Comparison of ENCODE assay signal across 31 cellular contexts in the genomic region with DNA sequence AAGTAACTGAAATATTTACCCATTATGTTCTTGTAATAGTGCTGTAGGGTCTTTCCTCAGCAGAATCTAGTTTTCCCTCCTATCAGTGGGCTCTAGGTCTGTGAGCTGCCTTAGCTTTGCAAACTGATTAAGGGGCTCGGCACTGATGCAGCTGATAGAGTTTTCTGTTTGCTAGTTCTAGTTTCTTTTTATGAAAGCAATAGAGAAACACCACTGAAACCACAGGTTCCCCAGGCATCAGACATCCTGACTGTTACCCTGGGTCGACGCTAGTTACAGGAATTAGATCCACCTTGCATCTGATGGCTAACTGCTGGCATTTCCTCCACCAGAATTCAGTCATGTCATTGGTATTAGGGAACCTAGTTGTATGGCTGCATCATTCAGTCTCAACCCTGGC.
"Had no signal": no experiment of that assay in that cellular context is flagged by ENCODE, and none has a peak within 500 bp of the region (broad histone marks: within the 10 kb centered on the region; RNA-seq: fewer than 3 reads in every experiment).

No MANE protein-coding gene starts in this region.

- H3K9me3 ChIP-seq: adrenal gland, ascending aorta, breast epithelium, colonic mucosa, heart left ventricle had no signal

- H3K27ac ChIP-seq: adrenal gland, ascending aorta, breast epithelium, cardiac muscle cell, colonic mucosa, epithelial cell of prostate, heart left ventricle had no signal

- ATAC-seq: activated CD4-positive, alpha-beta T cell treated with anti-CD3 and anti-CD28 coated beads for 36 hours; activated CD8-positive, alpha-beta memory T cell treated with anti-CD3 and anti-CD28 coated beads, Interleukin-2, amount 10 ng/mL, durations not matched to agents 7 days and 5 days; activated CD8-positive, alpha-beta T cell treated with anti-CD3 and anti-CD28 coated beads, Interleukin-2, amount 10 ng/mL, durations not matched to agents 7 days and 5 days; activated naive CD8-positive, alpha-beta T cell treated with anti-CD3 and anti-CD28 coated beads, Interleukin-2, amount 50 U/mL, for 24 hours; heart left ventricle; T-helper 17 cell had no signal

- FAIRE-seq: endometrium, endothelial cell of umbilical vein, frontal cortex had no signal

- H3K4me1 ChIP-seq: adrenal gland, ascending aorta, breast epithelium, colonic mucosa, heart left ventricle had no signal

- H3K36me3 ChIP-seq: adrenal gland, ascending aorta, breast epithelium, cardiac muscle cell, colonic mucosa, heart left ventricle had no signal

- H3K27me3 ChIP-seq: adrenal gland, ascending aorta, colonic mucosa, heart left ventricle had no signal

- H3K4me3 ChIP-seq: adrenal gland, ascending aorta, breast epithelium, cardiac muscle cell, colonic mucosa, heart left ventricle had no signal

- DNase-seq: activated CD4-positive, alpha-beta memory T cell treated with anti-CD3 and anti-CD28 coated beads for 36 hours; activated CD4-positive, alpha-beta T cell treated with anti-CD3 and anti-CD28 coated beads for 36 hours; activated CD4-positive, alpha-beta T cell treated with anti-CD3 and anti-CD28 coated beads, Interleukin-2, amount 10 ng/mL, durations not matched to agents 24 days and 14 days; activated CD4-positive, CD25-positive, alpha-beta regulatory T cell; activated CD4-positive, CD25-positive, alpha-beta regulatory T cell treated with anti-CD3 and anti-CD28 coated beads, Interleukin-2, amount 50 U/mL, for 72 hours; activated CD8-positive, alpha-beta memory T cell treated with anti-CD3 and anti-CD28 coated beads, Interleukin-2, amount 10 ng/mL, durations not matched to agents 7 days and 5 days; activated CD8-positive, alpha-beta memory T cell treated with anti-CD3 and anti-CD28 coated beads, Interleukin-2, amount 50 U/mL, for 4 hours; activated CD8-positive, alpha-beta T cell treated with anti-CD3 and anti-CD28 coated beads, Interleukin-2, amount 10 ng/mL, durations not matched to agents 7 days and 5 days; activated effector memory CD4-positive, alpha-beta T cell treated with anti-CD3 and anti-CD28 coated beads, Interleukin-2, amount 50 U/mL, for 16 hours; activated naive CD4-positive, alpha-beta T cell treated with anti-CD3 and anti-CD28 coated beads for 36 hours; activated naive CD8-positive, alpha-beta T cell treated with anti-CD3 and anti-CD28 coated beads for 36 hours; activated naive CD8-positive, alpha-beta T cell treated with anti-CD3 and anti-CD28 coated beads, Interleukin-2, amount 50 U/mL, for 24 hours; activated T-cell treated with anti-CD3 and anti-CD28 coated beads, Interleukin-2, amount 50 U/mL, for 1 hour; activated T-cell treated with anti-CD3 and anti-CD28 coated beads, Interleukin-2, amount 50 U/mL, for 48 hours; adrenal gland; central memory CD4-positive, alpha-beta T cell; cerebellar nuclear complex; colonic mucosa; effector CD8-positive, alpha-beta T cell; foreskin fibroblast; glutamatergic neuron; heart left ventricle; T-helper 17 cell; T1000 had no signal
